In the genomic region with DNA sequence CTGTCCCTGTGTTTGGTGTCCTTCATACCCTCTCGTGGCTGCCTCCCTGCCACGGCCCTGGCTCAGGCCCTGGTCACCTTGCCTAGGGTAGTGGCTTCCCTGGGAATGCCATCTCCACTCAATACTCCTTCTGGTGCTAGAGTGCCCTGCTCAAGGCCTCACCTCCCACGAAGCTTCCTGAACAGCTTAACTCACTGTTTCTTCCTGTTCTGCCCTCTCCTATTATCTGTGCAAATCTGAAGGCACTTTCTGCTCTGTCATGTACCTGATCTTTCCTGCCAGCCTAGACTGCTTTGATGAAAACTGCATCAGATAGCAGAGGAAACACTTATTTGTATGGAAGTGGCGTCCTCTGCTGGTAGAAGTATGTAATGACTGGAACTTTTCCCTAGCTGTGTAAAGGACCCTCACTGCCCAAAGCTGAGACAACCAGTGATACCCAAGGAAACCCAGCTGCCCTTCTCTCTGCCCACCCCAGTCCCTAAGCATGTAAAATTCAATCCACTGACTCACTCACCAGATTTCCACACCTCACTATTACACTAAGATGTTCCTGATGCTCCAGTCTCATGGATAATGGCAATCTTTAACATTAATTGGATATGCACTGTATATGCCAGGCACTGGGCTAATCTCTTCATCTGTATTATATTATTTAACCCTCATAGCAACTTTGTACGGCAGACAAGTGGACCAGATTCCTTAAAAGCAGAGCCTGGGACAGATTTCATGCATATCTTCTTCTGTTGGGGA, we compare ENCODE assay signal across 8 cellular contexts. TPM values are rescaled to one million over a fixed set of nuclear protein-coding genes. Genes with fewer than 3 reads are reported as not detected.
DNase-seq lines count a peak whose midpoint lies in the region; ATAC-seq, FAIRE-seq and TF ChIP-seq lines count a peak whose summit lies in the region.

No MANE protein-coding gene starts in this region.

- H3K4me1 ChIP-seq in BLaER1: peaks cover 73% of the 10 kb centered on the region
- peaks cover 7% of the 10 kb centered on the region for H3K4me1 ChIP-seq in endodermal cell (ENCODE audit: control insufficient read depth, insufficient read depth, low read length)

- no peaks in the 10 kb centered on the region for H3K9me3 ChIP-seq in BLaER1
- no peaks in the 10 kb centered on the region for H3K9me3 ChIP-seq in endodermal cell (ENCODE audit: control insufficient read depth, low read length)

- no peak for TF ChIP-seq POLR2A in GM12892 (IDR thresholded peaks at IDR 0.05; ENCODE audit: low read depth, low read length)

- WGBS in endodermal cell (ENCODE audit: insufficient coverage in 1 of 2, insufficient read length in 1 of 2), 2 experiments: 31 to 39% methylated on average over 4 to 5 of the region's 5 CpGs

- H4K20me1 ChIP-seq in BLaER1: no peaks in the 10 kb centered on the region

- H3K36me3 Mint-ChIP-seq in endodermal cell (ENCODE audit: low read depth): no peaks in the 10 kb centered on the region
- H3K36me3 Mint-ChIP-seq in naive thymus-derived CD8-positive, alpha-beta T cell: no peaks in the 10 kb centered on the region

- H3K9ac ChIP-seq in BLaER1 (no peak overlapping the region), endodermal cell (ENCODE audit: extremely low read depth, low read length, poor library complexity, severe bottlenecking) (no peak overlapping the region)

- no peaks in the 10 kb centered on the region for H3K9me3 Mint-ChIP-seq in endodermal cell
- H3K9me3 Mint-ChIP-seq in naive thymus-derived CD8-positive, alpha-beta T cell: no peaks in the 10 kb centered on the region

- no peak overlapping the region for H3K27ac Mint-ChIP-seq in endodermal cell
- H3K27ac Mint-ChIP-seq in naive thymus-derived CD8-positive, alpha-beta T cell: no peak overlapping the region

- no peak for DNase-seq in GM12892 (ENCODE audit: insufficient read length)
- DNase-seq in NCI-H2081 treated with DMSO at 0.1 percent for 48 hours (lab: John Stamatoyannopoulos, UW): peak; percentile 53
- DNase-seq in T-helper 2 cell: peak in 3 of 5 experiments; percentile 25 to 86 (median 51)
- peak; percentile 78 for DNase-seq in endodermal cell
- DNase-seq in naive thymus-derived CD8-positive, alpha-beta T cell: peak in 7 of 10 donors; percentile 52 to 83 (median 74)
- DNase-seq in activated effector memory CD4-positive, alpha-beta T cell treated with anti-CD3 and anti-CD28 coated beads, Interleukin-2, amount 50 U/mL, for 16 hours: no peak
- DNase-seq in NK-92 treated with Interleukin-12 subunit alpha and Interleukin-12 subunit beta, amount 100 ng/mL, for 24 hours (lab: John Stamatoyannopoulos, UW): no peak

- ATAC-seq in naive thymus-derived CD8-positive, alpha-beta T cell: peak; percentile 44 to 63

- H3K27me3 ChIP-seq in BLaER1: no peaks in the 10 kb centered on the region
- peaks cover 25% of the 10 kb centered on the region for H3K27me3 ChIP-seq in endodermal cell (ENCODE audit: control insufficient read depth, insufficient read depth, low read length, poor library complexity, severe bottlenecking)

- H3K27me3 Mint-ChIP-seq in endodermal cell (ENCODE audit: insufficient read depth): peaks cover 38% of the 10 kb centered on the region
- H3K27me3 Mint-ChIP-seq in naive thymus-derived CD8-positive, alpha-beta T cell: no peaks in the 10 kb centered on the region

- H3K4me2 ChIP-seq in BLaER1: peak overlapping the region; percentile 49

- no peak overlapping the region for H3K4me3 ChIP-seq in BLaER1
- H3K4me3 ChIP-seq in endodermal cell (ENCODE audit: low read length): no peak overlapping the region

- peak; percentile 74 for FAIRE-seq in GM12892 (lab: Jason Lieb, UNC)

- H3K4me3 Mint-ChIP-seq in endodermal cell: no peak overlapping the region
- no peak overlapping the region for H3K4me3 Mint-ChIP-seq in naive thymus-derived CD8-positive, alpha-beta T cell

- H3K4me1 Mint-ChIP-seq in endodermal cell: peaks cover 19% of the 10 kb centered on the region
- peaks cover 15 to 47% (median 35%) of the 10 kb centered on the region in 4 donors for H3K4me1 Mint-ChIP-seq in naive thymus-derived CD8-positive, alpha-beta T cell

- TF ChIP-seq CTCF in endodermal cell (conservative IDR thresholded peaks at IDR 0.05): peak; percentile 92

- no peaks in the 10 kb centered on the region for H3K36me3 ChIP-seq in BLaER1
- no peaks in the 10 kb centered on the region for H3K36me3 ChIP-seq in endodermal cell (ENCODE audit: control insufficient read depth, insufficient read depth, low read length)

- peak overlapping the region; percentile 21; the same call in 1 of the 2 replicates for H3K27ac ChIP-seq in BLaER1
- no peak overlapping the region for H3K27ac ChIP-seq in endodermal cell (ENCODE audit: low read depth, low read length)

- POLR2A ChIA-PET in naive thymus-derived CD8-positive, alpha-beta T cell (lab: Charles Lee): interaction anchor here (0.5 to 25.4 kb wide), 9 partner anchors 8 to 219 kb away, joined by 3 to 730 read pairs (median 11); no protein-coding TSS in a partner anchor

RNA-seq across cellular contexts. Expression of a gene that starts 36.2 kb away (rescaled TPM):
- 58.2 TPM for polyA plus RNA-seq in GM12892 (2012; ENCODE audit: missing spikeins)
- total RNA-seq in endodermal cell: 10 to 100 TPM; 49.8 to 54.6 TPM
- 73.2 TPM for polyA plus RNA-seq in endodermal cell (2013, experiment 1 of 2)
- polyA plus RNA-seq in endodermal cell (2013, experiment 2 of 2): 77.5 TPM
- total RNA-seq in naive thymus-derived CD8-positive, alpha-beta T cell: 100 to 1,000 TPM; 186 to 191 TPM
- polyA plus RNA-seq in naive thymus-derived CD8-positive, alpha-beta T cell: 100 to 1,000 TPM in 2 of 3 donors, 10 to 100 TPM in 1; 91.8 to 179 (median 122) TPM

RNA-seq across cellular contexts. Expression of a gene that starts 39.6 kb away (rescaled TPM):
- polyA plus RNA-seq in GM12892 (2012; ENCODE audit: missing spikeins): 1.7 TPM
- total RNA-seq in endodermal cell: under 1 TPM in 1 of 2 donors, not detected in 1; 0.07 TPM
- polyA plus RNA-seq in endodermal cell (2013, experiment 1 of 2): not detected
- polyA plus RNA-seq in endodermal cell (2013, experiment 2 of 2): not detected
- total RNA-seq in naive thymus-derived CD8-positive, alpha-beta T cell: 1 to 10 TPM in 1 of 2 experiments, under 1 TPM in 1; 0.75 to 2.5 TPM
- under 1 TPM in 1 of 3 donors, not detected in 2; 0.05 TPM for polyA plus RNA-seq in naive thymus-derived CD8-positive, alpha-beta T cell

Comparison
In these comparisons a context has a peak if more than half of its experiments do, and no peak if none do; other contexts are left out.
1. DNase-seq: peak in NCI-H2081 treated with DMSO at 0.1 percent for 48 hours (single experiment), T-helper 2 cell (3 of 5), endodermal cell (single experiment) and naive thymus-derived CD8-positive, alpha-beta T cell (7 of 10); none in GM12892 (single experiment), activated effector memory CD4-positive, alpha-beta T cell treated with anti-CD3 and anti-CD28 coated beads, Interleukin-2, amount 50 U/mL, for 16 hours (single experiment) and NK-92 treated with Interleukin-12 subunit alpha and Interleukin-12 subunit beta, amount 100 ng/mL, for 24 hours (single experiment).